In genomic region chr5:154850255-154851062, GRCh38 we compare ENCODE assay signal across 8 cellular contexts. TPM values are rescaled to one million over a fixed set of nuclear protein-coding genes. Genes with fewer than 3 reads are reported as not detected.
A peak's percentile ranks its signal among the peaks of the same experiment; 100 is the strongest.
DNase-seq lines count a peak whose midpoint lies in the region; ATAC-seq, FAIRE-seq and TF ChIP-seq lines count a peak whose summit lies in the region.

TSS of gene FAXDC2 (minus strand) at chr5:154850603. CDS start at chr5:154838178, 12,425 bp downstream.

- no peaks in the 10 kb centered on the region for H3K9me1 ChIP-seq in endothelial cell of umbilical vein (replicated peaks; ENCODE audit: control insufficient read depth, extremely low read depth, insufficient read depth, low read length)

- TF ChIP-seq CTCF in AG09319 (IDR thresholded peaks at IDR 0.05; ENCODE audit: low read depth, low read length): no peak
- no peak for TF ChIP-seq CTCF in endothelial cell of umbilical vein (IDR thresholded peaks at IDR 0.05; ENCODE audit: extremely low read depth in 1 of 2, insufficient read depth in 1 of 2, low read depth in 1 of 2, low read length in 2 of 2)
- TF ChIP-seq CTCF in testis (IDR thresholded peaks at IDR 0.05): no peak
- no peak for TF ChIP-seq CTCF in GM13977 (IDR thresholded peaks at IDR 0.05; ENCODE audit: extremely low read depth, insufficient read depth, missing control alignments)

- TF ChIP-seq EP300 in Ishikawa (IDR thresholded peaks at IDR 0.05; ENCODE audit: borderline replicate concordance): no peak

- H3K36me3 ChIP-seq in endothelial cell of umbilical vein (ENCODE audit: control insufficient read depth in 2 of 2, extremely low read depth in 1 of 2, insufficient read depth in 2 of 2, low read length in 2 of 2) (no peaks in the 10 kb centered on the region), testis (ENCODE audit: low read depth, missing control alignments) (no peaks in the 10 kb centered on the region)

- no peaks in the 10 kb centered on the region for H4K20me1 ChIP-seq in endothelial cell of umbilical vein (replicated peaks; ENCODE audit: control insufficient read depth, extremely low read depth, insufficient read depth, low read length)

- dilution Hi-C loops in endothelial cell of umbilical vein (cut with MboI; ENCODE audit: extremely low pct_ligation_motif_present, low sequenced_read_pairs): no loop called here

- H3K4me1 ChIP-seq in endothelial cell of umbilical vein (ENCODE audit: control insufficient read depth, extremely low read depth, insufficient read depth, low read length) (peaks cover 10% of the 10 kb centered on the region), testis (peaks cover 18% of the 10 kb centered on the region)

- no peak for TF ChIP-seq POLR2A in endothelial cell of umbilical vein (IDR thresholded peaks at IDR 0.05; ENCODE audit: low read depth, low read length)
- no peak for TF ChIP-seq POLR2A in testis (IDR thresholded peaks at IDR 0.05)
- TF ChIP-seq POLR2A in GM18505 (IDR thresholded peaks at IDR 0.05; ENCODE audit: borderline replicate concordance, extremely low read depth, insufficient read depth, insufficient read length): no peak

- CTCF ChIA-PET in endothelial cell of umbilical vein (lab: Charles Lee): interaction anchor here (0.8 to 1.7 kb wide), 4 partner anchors 10 to 200 kb away, joined by 3 to 9 read pairs (median 5); no protein-coding TSS in a partner anchor

- DNase-seq in AG09319 (ENCODE audit: extremely low read depth, low read depth): peak; percentile 56
- peak; percentile 87 for DNase-seq in endothelial cell of umbilical vein (ENCODE audit: low read depth, low spot score)
- DNase-seq in lung microvascular endothelial cell (ENCODE audit: low read depth in 2 of 2): peak; percentile 77 to 90
- DNase-seq in testis: peak; percentile 92
- no peak for DNase-seq in HuH-7.5 (ENCODE audit: low spot score)
- DNase-seq in GM13977 (ENCODE audit: low spot score): no peak

- no peaks in the 10 kb centered on the region for H3K79me2 ChIP-seq in endothelial cell of umbilical vein (ENCODE audit: control insufficient read depth, insufficient read depth, low read length)

- H3K27me3 ChIP-seq in endothelial cell of umbilical vein (ENCODE audit: control insufficient read depth in 2 of 2, insufficient read depth in 2 of 2, low read length in 2 of 2) (no peaks in the 10 kb centered on the region), testis (no peaks in the 10 kb centered on the region)

- peak; percentile 90 for FAIRE-seq in endothelial cell of umbilical vein (lab: Jason Lieb, UNC)

- peak within 1 kb of the TSS; percentile 24 for H3K9ac ChIP-seq in endothelial cell of umbilical vein (replicated peaks; ENCODE audit: extremely low read depth, insufficient read depth, low read length)

- H3K9me3 ChIP-seq in endothelial cell of umbilical vein (replicated peaks; ENCODE audit: control insufficient read depth, insufficient read depth, low read length): no peaks in the 10 kb centered on the region
- H3K9me3 ChIP-seq in testis: no peaks in the 10 kb centered on the region

- ATAC-seq in GM18505 (IDR thresholded peaks at IDR 0.05; ENCODE audit: unreplicated experiment): no peak

- H3K4me3 ChIP-seq in endothelial cell of umbilical vein (replicated peaks in 1 of 3; ENCODE audit: insufficient read depth in 1 of 3, low read depth in 1 of 3, low read length in 3 of 3) (peak within 1 kb of the TSS in 2 of 3 experiments; percentile 42 to 59), testis (peak within 1 kb of the TSS; percentile 62 to 67)

- intact Hi-C loops in endothelial cell of umbilical vein (cut with micrococcal nuclease) (loop anchor here (10.0 kb wide), 2 partner anchors 406 to 566 kb away; partner anchors contain the start of gene SAP30L), testis (cut with DNase I; ENCODE audit: low total_unique reads) (no loop called here)

- no peak for TF ChIP-seq RAD21 in Ishikawa (IDR thresholded peaks at IDR 0.05; ENCODE audit: low read depth)

- H3K27ac ChIP-seq in endothelial cell of umbilical vein (ENCODE audit: insufficient read depth, low read depth, low read length) (no peak within 1 kb of the TSS), testis (peak within 1 kb of the TSS; percentile 82 to 90)

- in situ Hi-C loops in GM13977 (cut with MboI; ENCODE audit: low pct_unique_long_range_greater_than_20kb, low sequenced_read_pairs, unreplicated experiment): no loop called here

- WGBS in testis, 2 donors: 14 to 15% methylated on average over 11 of the region's 11 CpGs

- H3K4me2 ChIP-seq in endothelial cell of umbilical vein (ENCODE audit: insufficient read depth, low read length): peak within 1 kb of the TSS; percentile 52

- BruUV-seq in endothelial cell of umbilical vein (replicated peaks; lab: Mats Ljungman, UMichigan): no TSS peak

- POLR2A ChIA-PET in endothelial cell of umbilical vein (lab: Charles Lee): no interaction called here

- H2AFZ ChIP-seq in endothelial cell of umbilical vein (ENCODE audit: low read depth, low read length): peak within 1 kb of the TSS; percentile 66

TF ChIP-seq in Ishikawa, 13 proteins besides CTCF, POLR2A, EP300 and RAD21 (continues in another document):
- TF ChIP-seq TAF1 (IDR thresholded peaks at IDR 0.05; ENCODE audit: low read depth): peak; percentile 33; the same call in 1 of the 2 replicates
- TF ChIP-seq USF1 (IDR thresholded peaks at IDR 0.05): peak; percentile 95
- TF ChIP-seq MAX (IDR thresholded peaks at IDR 0.05): peak; percentile 47; the same call in 1 of the 2 replicates

TF ChIP-seq in endothelial cell of umbilical vein, 7 proteins besides CTCF, POLR2A, EP300 and RAD21:
- TF ChIP-seq GATA2 (IDR thresholded peaks at IDR 0.05; ENCODE audit: insufficient read depth, insufficient read length, low read depth, low read length) (no peak), MAX (IDR thresholded peaks at IDR 0.05; ENCODE audit: insufficient read depth, insufficient read length) (peak; percentile 57)

RNA-seq across cellular contexts. Expression of gene FAXDC2, which starts in this region (rescaled TPM):
- total RNA-seq in endothelial cell of umbilical vein (5.8 and 8.3 TPM in 2 replicates), lung microvascular endothelial cell (5.9 and 15.3 TPM in 2 replicates), testis (10 to 100 TPM; 54.7 to 76.8 TPM)
- polyA plus RNA-seq in endothelial cell of umbilical vein (12.0 and 13.4 TPM in 2 replicates), testis (ENCODE audit: insufficient read depth, low read depth, low replicate concordance) (32.5 TPM)
- polyA plus RNA-seq in endothelial cell of umbilical vein (2011; cell fraction: cytosol; rRNA removed): 6.5 and 6.9 TPM in 2 replicates
- 11.8 and 15.0 TPM in 2 replicates for polyA plus RNA-seq in endothelial cell of umbilical vein (2011; cell fraction: nucleus; rRNA removed)
- 3.4 and 4.9 TPM in 2 replicates for polyA plus RNA-seq in endothelial cell of umbilical vein (2012)
- 23.7 and 32.5 TPM in 2 replicates for polyA minus RNA-seq in endothelial cell of umbilical vein
- polyA minus RNA-seq in endothelial cell of umbilical vein (2011; cell fraction: cytosol; rRNA and poly(A)+ RNA removed): not detected
- 10.7 and 12.4 TPM in 2 replicates for polyA minus RNA-seq in endothelial cell of umbilical vein (2011; cell fraction: nucleus; rRNA and poly(A)+ RNA removed)

Comparison
In these comparisons a context has a peak if more than half of its experiments do, and no peak if none do; other contexts are left out.
1. DNase-seq: peak in AG09319 (single experiment), endothelial cell of umbilical vein (single experiment), lung microvascular endothelial cell (2 of 2) and testis (single experiment); none in HuH-7.5 (single experiment) and GM13977 (single experiment).